16 cellular contexts compared by ENCODE assay signal in genomic region chr2:200274116-200275075, GRCh38. TPM values are rescaled to one million over a fixed set of nuclear protein-coding genes. Genes with fewer than 3 reads are reported as not detected.
DNase-seq lines count a peak whose midpoint lies in the region; ATAC-seq and TF ChIP-seq lines count a peak whose summit lies in the region.
"Had no signal": no experiment of that assay in that cellular context is flagged by ENCODE, and none has a peak within 500 bp of the region (broad histone marks: within the 10 kb centered on the region; RNA-seq: fewer than 3 reads in every experiment).

No MANE protein-coding gene starts in this region.

- no peaks in the 10 kb centered on the region for H3K27me3 Mint-ChIP-seq in endodermal cell (ENCODE audit: insufficient read depth)

- no peak overlapping the region for H2AK5ac ChIP-seq in neuronal stem cell (ENCODE audit: low read depth, low read length)

- H3K27ac ChIP-seq in endodermal cell (ENCODE audit: low read depth, low read length): peak overlapping the region; percentile 79
- no peak overlapping the region for H3K27ac ChIP-seq in neuronal stem cell (replicated peaks; ENCODE audit: low read length)
- H3K27ac ChIP-seq: right atrium auricular region, upper lobe of left lung had no signal

- H3K9me3 Mint-ChIP-seq in endodermal cell: no peaks in the 10 kb centered on the region
- H3K9me3 Mint-ChIP-seq: activated naive CD4-positive, alpha-beta T cell treated with anti-CD3 and anti-CD28 coated beads, Interleukin-2, amount 10 ng/mL, durations not matched to agents 7 days and 5 days; effector memory CD8-positive, alpha-beta T cell had no signal

- H2BK15ac ChIP-seq in neuronal stem cell (ENCODE audit: low read length): no peak overlapping the region

- H3K4me1 ChIP-seq in endodermal cell (ENCODE audit: control insufficient read depth, insufficient read depth, low read length) (peaks cover 9% of the 10 kb centered on the region), neuronal stem cell (ENCODE audit: control insufficient read depth in 2 of 2, insufficient read depth in 1 of 2, low read depth in 1 of 2, low read length in 2 of 2) (peaks cover 4 to 14% of the 10 kb centered on the region in 2 donors)
- H3K4me1 ChIP-seq: right atrium auricular region, upper lobe of left lung had no signal

- H2AFZ ChIP-seq in neuronal stem cell (ENCODE audit: low read length): peak overlapping the region; percentile 50

- H3K23ac ChIP-seq in neuronal stem cell (ENCODE audit: low read depth, low read length, poor library complexity): no peak overlapping the region

- no peak for TF ChIP-seq CTCF in endodermal cell (conservative IDR thresholded peaks at IDR 0.05)

- no peak overlapping the region for H2BK120ac ChIP-seq in neuronal stem cell (ENCODE audit: low read depth, low read length)

- H3K4me3 ChIP-seq in endodermal cell (ENCODE audit: low read length) (no peak overlapping the region), neuronal stem cell (ENCODE audit: low read length in 2 of 2) (no peak overlapping the region)
- H3K4me3 ChIP-seq: right atrium auricular region, upper lobe of left lung had no signal

- H2BK12ac ChIP-seq in neuronal stem cell (ENCODE audit: low read length): no peak overlapping the region

- H2BK5ac ChIP-seq in neuronal stem cell (ENCODE audit: low read length): no peak overlapping the region

- H3K27ac Mint-ChIP-seq in endodermal cell: no peak overlapping the region
- H3K27ac Mint-ChIP-seq: activated naive CD4-positive, alpha-beta T cell treated with anti-CD3 and anti-CD28 coated beads, Interleukin-2, amount 10 ng/mL, durations not matched to agents 7 days and 5 days; effector memory CD8-positive, alpha-beta T cell had no signal

- H3K27me3 ChIP-seq in endodermal cell (ENCODE audit: control insufficient read depth, insufficient read depth, low read length, poor library complexity, severe bottlenecking): no peaks in the 10 kb centered on the region
- no peaks in the 10 kb centered on the region for H3K27me3 ChIP-seq in neuronal stem cell (ENCODE audit: control insufficient read depth in 3 of 3, insufficient read depth in 3 of 3, low read depth in 1 of 3, low read length in 3 of 3)
- H3K27me3 ChIP-seq: right atrium auricular region, upper lobe of left lung had no signal

- H3K4ac ChIP-seq in neuronal stem cell (ENCODE audit: low read length): no peak overlapping the region

- H3K36me3 ChIP-seq in endodermal cell (ENCODE audit: control insufficient read depth, insufficient read depth, low read length) (no peaks in the 10 kb centered on the region), neuronal stem cell (replicated peaks in 1 of 2; ENCODE audit: control insufficient read depth in 2 of 2, insufficient read depth in 2 of 2, low read length in 2 of 2) (no peaks in the 10 kb centered on the region)
- H3K36me3 ChIP-seq: right atrium auricular region, upper lobe of left lung had no signal

- 80 to 85% methylated on average over 6 to 7 of the region's 7 CpGs for WGBS in endodermal cell (ENCODE audit: insufficient coverage in 1 of 2, insufficient read length in 1 of 2), 2 experiments
- WGBS in neuronal stem cell (ENCODE audit: extremely low coverage in 2 of 2, insufficient read length in 2 of 2, insufficient replicate concordance in 1 of 2), 2 donors: no CpG with 5 or more reads among the region's 7 CpGs

- H3K4me1 Mint-ChIP-seq in endodermal cell: peaks cover 21% of the 10 kb centered on the region
- H3K4me1 Mint-ChIP-seq: activated naive CD4-positive, alpha-beta T cell treated with anti-CD3 and anti-CD28 coated beads, Interleukin-2, amount 10 ng/mL, durations not matched to agents 7 days and 5 days had no signal

- H3K18ac ChIP-seq in neuronal stem cell (ENCODE audit: low read length): no peak overlapping the region

- H3K14ac ChIP-seq in neuronal stem cell (ENCODE audit: low read length): no peak overlapping the region

- no peaks in the 10 kb centered on the region for H3K9me3 ChIP-seq in endodermal cell (ENCODE audit: control insufficient read depth, low read length)
- no peaks in the 10 kb centered on the region for H3K9me3 ChIP-seq in neuronal stem cell (replicated peaks in 1 of 2; ENCODE audit: control insufficient read depth in 2 of 2, insufficient read depth in 1 of 2, low read depth in 1 of 2, low read length in 2 of 2)
- H3K9me3 ChIP-seq: right atrium auricular region, upper lobe of left lung had no signal

- H3K4me2 ChIP-seq in neuronal stem cell (ENCODE audit: insufficient read depth, low read length, poor library complexity, severe bottlenecking): no peak overlapping the region

- peak; percentile 12 for DNase-seq in NCI-H146 treated with DMSO at 0.1 percent for 48 hours (lab: John Stamatoyannopoulos, UW; ENCODE audit: unreplicated experiment)
- DNase-seq in endodermal cell: no peak
- DNase-seq in neuronal stem cell (ENCODE audit: low spot score): no peak
- no peak for DNase-seq in NCI-H1105 (lab: John Stamatoyannopoulos, UW)
- no peak for DNase-seq in NCI-H2029 (lab: John Stamatoyannopoulos, UW)
- DNase-seq: activated naive CD4-positive, alpha-beta T cell treated with anti-CD3 and anti-CD28 coated beads, Interleukin-2, amount 10 ng/mL, durations not matched to agents 7 days and 5 days; effector memory CD8-positive, alpha-beta T cell; kidney; NCI-H1930; stimulated activated CD4-positive, alpha-beta T cell treated with anti-CD3 and anti-CD28 coated beads, Interleukin-4, amount 100 ng/mL, for 1 hour; SW 1271; upper lobe of left lung had no signal

- no peaks in the 10 kb centered on the region for H3K36me3 Mint-ChIP-seq in endodermal cell (ENCODE audit: low read depth)
- H3K36me3 Mint-ChIP-seq: activated naive CD4-positive, alpha-beta T cell treated with anti-CD3 and anti-CD28 coated beads, Interleukin-2, amount 10 ng/mL, durations not matched to agents 7 days and 5 days had no signal

- H3K9ac ChIP-seq in endodermal cell (ENCODE audit: extremely low read depth, low read length, poor library complexity, severe bottlenecking): no peak overlapping the region
- no peak overlapping the region for H3K9ac ChIP-seq in neuronal stem cell (ENCODE audit: low read depth, low read length, poor library complexity)

- H4K91ac ChIP-seq in neuronal stem cell (ENCODE audit: low read depth, low read length, poor library complexity): no peak overlapping the region

- ATAC-seq in GM19025 (IDR thresholded peaks at IDR 0.05; ENCODE audit: low read depth, unreplicated experiment): peak; percentile 49
- ATAC-seq in HG03139 (IDR thresholded peaks at IDR 0.05; ENCODE audit: unreplicated experiment): no peak
- no peak for ATAC-seq in HG02852 (IDR thresholded peaks at IDR 0.05; ENCODE audit: unreplicated experiment)
- ATAC-seq: effector memory CD8-positive, alpha-beta T cell had no signal

- no peak overlapping the region for H4K8ac ChIP-seq in neuronal stem cell (ENCODE audit: low read depth, low read length)

- H3K79me1 ChIP-seq in neuronal stem cell (ENCODE audit: low read depth, low read length): no peaks in the 10 kb centered on the region

- no peak overlapping the region for H3K4me3 Mint-ChIP-seq in endodermal cell
- H3K4me3 Mint-ChIP-seq: activated naive CD4-positive, alpha-beta T cell treated with anti-CD3 and anti-CD28 coated beads, Interleukin-2, amount 10 ng/mL, durations not matched to agents 7 days and 5 days; effector memory CD8-positive, alpha-beta T cell had no signal

RNA-seq across cellular contexts. Expression of gene SPATS2L, which starts 32.1 kb away (rescaled TPM):
- total RNA-seq in endodermal cell: 10 to 100 TPM; 40.3 to 89.9 TPM
- 52.1 TPM for polyA plus RNA-seq in endodermal cell (2013, experiment 1 of 2)
- polyA plus RNA-seq in endodermal cell (2013, experiment 2 of 2): 53.7 TPM
- polyA plus RNA-seq in neuronal stem cell (2013, experiment 1 of 2): 34.9 TPM
- 35.6 TPM for polyA plus RNA-seq in neuronal stem cell (2013, experiment 2 of 2)
